Comparison of ENCODE assay signal across 8 cellular contexts in the genomic region with DNA sequence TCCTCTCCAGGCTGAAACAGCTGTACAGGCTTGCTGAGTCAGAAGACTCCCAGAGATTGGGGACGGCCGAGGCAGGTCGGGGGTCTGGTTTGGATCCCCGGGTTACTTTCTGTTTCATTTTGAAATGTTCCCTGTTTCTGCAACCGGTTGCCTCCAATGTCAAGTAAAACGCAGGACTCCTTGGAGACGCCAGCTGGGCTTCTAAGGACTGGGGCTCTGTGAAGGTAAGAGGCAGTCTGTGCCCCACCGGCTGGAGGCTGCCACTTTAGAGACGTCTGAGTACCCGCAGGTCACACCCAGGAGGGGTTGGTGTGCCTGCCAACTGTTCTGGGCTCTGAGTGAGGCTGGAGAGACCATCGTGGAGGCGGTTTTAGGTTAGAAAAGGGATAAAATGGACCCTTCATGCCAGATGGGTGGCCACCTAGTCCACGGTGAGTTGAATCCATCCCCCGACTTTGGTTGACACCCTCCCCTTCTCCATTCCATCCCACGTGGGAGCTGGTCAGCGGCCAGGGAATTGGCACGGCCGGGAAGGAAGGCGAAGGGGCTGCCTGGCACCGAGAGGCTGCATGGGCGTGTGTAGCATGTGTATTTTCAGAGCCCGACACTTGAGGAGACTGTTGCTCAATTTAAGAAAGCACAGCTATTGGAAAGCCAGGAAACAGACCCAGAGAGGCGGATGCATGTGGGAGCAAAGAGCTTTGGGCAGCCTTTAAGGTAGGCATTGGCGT.
DNase-seq lines count a peak whose midpoint lies in the region; ATAC-seq and TF ChIP-seq lines count a peak whose summit lies in the region.

No MANE protein-coding gene starts in this region.

- no peaks in the 10 kb centered on the region for H3K9me3 ChIP-seq in iPS-18c (ENCODE audit: control insufficient read depth, insufficient read depth, low read length)

- peak overlapping the region; percentile 87 for H3K4me3 Mint-ChIP-seq in HFFc6

- ATAC-seq in GM18873 (IDR thresholded peaks at IDR 0.05; ENCODE audit: low FRiP score, unreplicated experiment) (no peak), HG03280 (IDR thresholded peaks at IDR 0.05; ENCODE audit: unreplicated experiment) (no peak)

- peaks cover 34% of the 10 kb centered on the region for H3K4me1 Mint-ChIP-seq in HFFc6 (ENCODE audit: low read depth)

- no peaks in the 10 kb centered on the region for H3K36me3 Mint-ChIP-seq in HFFc6 (ENCODE audit: low read depth)

- H3K27me3 Mint-ChIP-seq in HFFc6 (ENCODE audit: insufficient read depth): peaks cover 4% of the 10 kb centered on the region

- no peaks in the 10 kb centered on the region for H3K9me3 Mint-ChIP-seq in HFFc6

- DNase-seq in AG09319 (ENCODE audit: extremely low read depth, low read depth) (peak; percentile 23), HFFc6 (peak; percentile 55), SW 1271 (lab: John Stamatoyannopoulos, UW) (peak; percentile 16 to 31), cardiac fibroblast (ENCODE audit: low read depth in 2 of 2) (peak; percentile 63 to 77), retina (peak; percentile 73)

- TF ChIP-seq CTCF in AG09319 (IDR thresholded peaks at IDR 0.05; ENCODE audit: low read depth, low read length): peak; percentile 26
- TF ChIP-seq CTCF in HFFc6 (IDR thresholded peaks at IDR 0.05): 0 out of 2 replicates have a peak, but pooled peaks have one; percentile 8
- TF ChIP-seq CTCF in cardiac fibroblast (IDR thresholded peaks at IDR 0.05; ENCODE audit: low read depth, low read length): no peak

- peak overlapping the region; percentile 65 to 66 for H3K4me3 ChIP-seq in cardiac fibroblast (replicated peaks in 1 of 2; ENCODE audit: low read depth in 2 of 2, low read length in 2 of 2)
- H3K4me3 ChIP-seq in iPS-18c (ENCODE audit: insufficient read depth, low read depth, low read length): peak overlapping the region; percentile 47; the same call in 1 of the 2 replicates

- H3K27ac Mint-ChIP-seq in HFFc6: peak overlapping the region; percentile 52

Comparison
In these comparisons a context has a peak if more than half of its experiments do, and no peak if none do; other contexts are left out.
1. DNase-seq: peak in every context shown above with its lines; median percentile 73 in retina; 70 in cardiac fibroblast; 55 in HFFc6; 24 in SW 1271; 23 in AG09319.